Comparison of ENCODE assay signal across 1 cellular context in genomic region chr3:138942861-138943623, GRCh38.
TF ChIP-seq lines count a peak whose summit lies in the region.

No MANE protein-coding gene starts in this region.

TF ChIP-seq in H1, 55 proteins besides CTCF, POLR2A, EP300 and RAD21:
- TF ChIP-seq, protein P1, sequence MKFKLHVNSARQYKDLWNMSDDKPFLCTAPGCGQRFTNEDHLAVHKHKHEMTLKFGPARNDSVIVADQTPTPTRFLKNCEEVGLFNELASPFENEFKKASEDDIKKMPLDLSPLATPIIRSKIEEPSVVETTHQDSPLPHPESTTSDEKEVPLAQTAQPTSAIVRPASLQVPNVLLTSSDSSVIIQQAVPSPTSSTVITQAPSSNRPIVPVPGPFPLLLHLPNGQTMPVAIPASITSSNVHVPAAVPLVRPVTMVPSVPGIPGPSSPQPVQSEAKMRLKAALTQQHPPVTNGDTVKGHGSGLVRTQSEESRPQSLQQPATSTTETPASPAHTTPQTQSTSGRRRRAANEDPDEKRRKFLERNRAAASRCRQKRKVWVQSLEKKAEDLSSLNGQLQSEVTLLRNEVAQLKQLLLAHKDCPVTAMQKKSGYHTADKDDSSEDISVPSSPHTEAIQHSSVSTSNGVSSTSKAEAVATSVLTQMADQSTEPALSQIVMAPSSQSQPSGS (IDR thresholded peaks at IDR 0.05; ENCODE audit: low read length) = no peak
- peak; percentile 20 for TF ChIP-seq ASH2L (IDR thresholded peaks at IDR 0.05; ENCODE audit: low read length)
- peak; percentile 41 for TF ChIP-seq EZH2 (IDR thresholded peaks at IDR 0.05; ENCODE audit: low read depth, low read length, severe bottlenecking)
- TF ChIP-seq CBX8 (IDR thresholded peaks at IDR 0.05; ENCODE audit: borderline replicate concordance, low read depth, low read length) = peak; percentile 95; the same call in 1 of the 2 replicates
- peak; percentile 57 for TF ChIP-seq RNF2 (IDR thresholded peaks at IDR 0.05; ENCODE audit: borderline replicate concordance, low read depth, low read length, missing control alignments, poor library complexity, severe bottlenecking)
